In genomic region chr22:46138058-46138797, GRCh38 we compare ENCODE assay signal across 19 cellular contexts. TPM values are rescaled to one million over a fixed set of nuclear protein-coding genes. Genes with fewer than 3 reads are reported as not detected.
DNase-seq lines count a peak whose midpoint lies in the region; ATAC-seq and TF ChIP-seq lines count a peak whose summit lies in the region.
"Had no signal": no experiment of that assay in that cellular context is flagged by ENCODE, and none has a peak within 500 bp of the region (broad histone marks: within the 10 kb centered on the region; RNA-seq: fewer than 3 reads in every experiment).

No MANE protein-coding gene starts in this region.

- no peak for TF ChIP-seq RAD21 in liver (IDR thresholded peaks at IDR 0.05)

- H3K36me3 ChIP-seq in cardiac muscle cell (no peaks in the 10 kb centered on the region), liver (ENCODE audit: control insufficient read depth in 4 of 4, insufficient read depth in 3 of 4, low read depth in 1 of 4, low read length in 3 of 4) (peaks cover 0 to 3% (median under 1%) of the 10 kb centered on the region in 4 donors), gastrocnemius medialis (no peaks in the 10 kb centered on the region), SJCRH30 (no peaks in the 10 kb centered on the region)
- H3K36me3 ChIP-seq: BE2C had no signal

- H3K4me3 ChIP-seq in cardiac muscle cell (no peak overlapping the region), coronary artery (no peak overlapping the region), liver (ENCODE audit: low read depth in 1 of 3, low read length in 3 of 3) (no peak overlapping the region), gastrocnemius medialis (no peak overlapping the region), SJCRH30 (no peak overlapping the region)
- H3K4me3 ChIP-seq: GM12878, GM23248 had no signal

- no peak overlapping the region for H3K9ac ChIP-seq in liver (ENCODE audit: low read depth in 1 of 2, low read length in 2 of 2)
- H3K9ac ChIP-seq: GM23248 had no signal

- H3K4me1 ChIP-seq in cardiac muscle cell (ENCODE audit: low read depth) (peaks cover 15% of the 10 kb centered on the region), liver (ENCODE audit: control insufficient read depth in 4 of 4, insufficient read depth in 4 of 4, low read length in 3 of 4) (peaks cover 19 to 50% (median 42%) of the 10 kb centered on the region in 4 donors), gastrocnemius medialis (peaks cover 6% of the 10 kb centered on the region in 2 donors), SJCRH30 (0 out of 2 replicates have a peak, but pooled peaks cover 4% of the 10 kb centered on the region)
- H3K4me1 ChIP-seq: BE2C had no signal

- WGBS in liver, result 93% methylated on average over 14 of the region's 14 CpGs

- no peak for DNase-seq in cardiac muscle cell (ENCODE audit: low read depth in 1 of 2, low spot score in 1 of 2)
- no peak for DNase-seq in cardiac septum (ENCODE audit: low spot score)
- DNase-seq in coronary artery (ENCODE audit: low spot score), result no peak
- DNase-seq in gastrocnemius medialis, result no peak
- DNase-seq in endothelial cell (ENCODE audit: low spot score), result no peak
- no peak for DNase-seq in SJCRH30
- no peak for DNase-seq in ACHN
- DNase-seq: 8988T; BE2C; CD4-positive, alpha-beta memory T cell; GM23248; HCEC 1CT; KBM-7; NCI-H1105; NCI-H1694; NCI-H524; SIG-M5 had no signal

- TF ChIP-seq CTCF in cardiac muscle cell (IDR thresholded peaks at IDR 0.05; ENCODE audit: low read depth, low read length), result no peak
- TF ChIP-seq CTCF in coronary artery (IDR thresholded peaks at IDR 0.05), result no peak
- TF ChIP-seq CTCF in liver (IDR thresholded peaks at IDR 0.05; ENCODE audit: low read depth, low read length, missing input control), result no peak
- no peak for TF ChIP-seq CTCF in gastrocnemius medialis (IDR thresholded peaks at IDR 0.05 in 4 of 5, conservative IDR thresholded peaks at IDR 0.05 in 1 of 5)
- no peak for TF ChIP-seq CTCF in endothelial cell (IDR thresholded peaks at IDR 0.05; ENCODE audit: unreplicated experiment)

- ATAC-seq in gastrocnemius medialis, result no peak
- ATAC-seq: GM12878 had no signal

- no peaks in the 10 kb centered on the region for H3K36me3 Mint-ChIP-seq in endothelial cell (ENCODE audit: low read depth, unreplicated experiment)
- H3K36me3 Mint-ChIP-seq: CD4-positive, alpha-beta memory T cell had no signal

- no peaks in the 10 kb centered on the region for H3K9me3 ChIP-seq in cardiac muscle cell (ENCODE audit: low read depth)
- no peaks in the 10 kb centered on the region for H3K9me3 ChIP-seq in liver (ENCODE audit: control insufficient read depth in 4 of 4, low read length in 3 of 4)
- H3K9me3 ChIP-seq in gastrocnemius medialis, result no peaks in the 10 kb centered on the region
- no peaks in the 10 kb centered on the region for H3K9me3 ChIP-seq in SJCRH30 (replicated peaks)
- H3K9me3 ChIP-seq: BE2C had no signal

- H3K4me3 Mint-ChIP-seq in endothelial cell (ENCODE audit: unreplicated experiment), result no peak overlapping the region
- H3K4me3 Mint-ChIP-seq: CD4-positive, alpha-beta memory T cell had no signal

- H3K4me1 Mint-ChIP-seq in endothelial cell (ENCODE audit: unreplicated experiment), result no peaks in the 10 kb centered on the region

- no peaks in the 10 kb centered on the region for H3K9me3 Mint-ChIP-seq in endothelial cell (ENCODE audit: unreplicated experiment)

- H3K27ac Mint-ChIP-seq in endothelial cell (ENCODE audit: unreplicated experiment), result no peak overlapping the region
- H3K27ac Mint-ChIP-seq: CD4-positive, alpha-beta memory T cell had no signal

- TF ChIP-seq POLR2A in gastrocnemius medialis (IDR thresholded peaks at IDR 0.05), result no peak

- in situ Hi-C loops in gastrocnemius medialis (cut with MboI; ENCODE audit: low sequenced_read_pairs in 4 of 4), result loop anchor here in 1 of 4 donors (25.0 kb wide), 1 partner anchor 399 kb away; the partner anchor contains the start of gene CELSR1
- in situ Hi-C loops in ACHN (cut with HindIII; ENCODE audit: low pct_ligation_motif_present, low pct_unique_long_range_greater_than_20kb, low sequenced_read_pairs), result no loop called here

- H3K27me3 Mint-ChIP-seq in endothelial cell (ENCODE audit: unreplicated experiment), result peaks cover 3% of the 10 kb centered on the region
- H3K27me3 Mint-ChIP-seq: CD4-positive, alpha-beta memory T cell had no signal

- peak overlapping the region; percentile 54 for H3K27ac ChIP-seq in cardiac muscle cell
- H3K27ac ChIP-seq in coronary artery, result peak overlapping the region; percentile 90 to 98
- H3K27ac ChIP-seq in liver (ENCODE audit: low read depth in 1 of 2, low read length in 2 of 2), result peak overlapping the region in 1 of 2 donors; percentile 8
- H3K27ac ChIP-seq in gastrocnemius medialis, result peak overlapping the region in 3 of 4 donors; percentile 74 to 87 (median 85)
- H3K27ac ChIP-seq in SJCRH30, result no peak overlapping the region
- H3K27ac ChIP-seq: GM23248 had no signal

- intact Hi-C loops in cardiac septum (cut with DNase I), result no loop called here
- intact Hi-C loops in gastrocnemius medialis (cut with DNase I; ENCODE audit: low total_unique reads), result no loop called here

- H3K27me3 ChIP-seq in cardiac muscle cell (no peaks in the 10 kb centered on the region), liver (ENCODE audit: control insufficient read depth in 4 of 4, insufficient read depth in 4 of 4, low read length in 3 of 4) (no peaks in the 10 kb centered on the region), gastrocnemius medialis (no peaks in the 10 kb centered on the region), SJCRH30 (no peaks in the 10 kb centered on the region)
- H3K27me3 ChIP-seq: BE2C had no signal

TF ChIP-seq in liver, 16 proteins besides CTCF, POLR2A, EP300 and RAD21:
- TF ChIP-seq NR2F2 (IDR thresholded peaks at IDR 0.05) (peak; percentile 82), GABPA (IDR thresholded peaks at IDR 0.05 in 1 of 2, conservative IDR thresholded peaks at IDR 0.05 in 1 of 2) (no peak), RXRA (IDR thresholded peaks at IDR 0.05) (no peak), HNF4A (conservative IDR thresholded peaks at IDR 0.05) (no peak), FOXA1 (IDR thresholded peaks at IDR 0.05) (no peak)

RNA-seq across cellular contexts. Expression of gene PPARA, which starts 12.1 kb away (rescaled TPM):
- total RNA-seq in cardiac muscle cell, result 22.6 and 25.1 TPM in 2 replicates
- polyA plus RNA-seq in cardiac muscle cell, result 11.8 and 12.2 TPM in 2 replicates
- total RNA-seq in cardiac septum, result 78.8 TPM
- total RNA-seq in liver, result 10 to 100 TPM; 47.5 to 78.8 TPM
- 10 to 100 TPM; 31.2 to 35.1 TPM for polyA plus RNA-seq in liver
- 10 to 100 TPM; 29.6 to 74.8 (median 57.9) TPM for total RNA-seq in gastrocnemius medialis
- 12.6 TPM for total RNA-seq in endothelial cell (ENCODE audit: unreplicated experiment)
- total RNA-seq in SJCRH30 (2014; rRNA removed; shearing (Covaris generic)), result 10.4 and 11.5 TPM in 2 replicates
